In genomic region chr11:132839226-132839625, GRCh38 we compare ENCODE assay signal across 21 cellular contexts.
"Had no signal": no experiment of that assay in that cellular context is flagged by ENCODE, and none has a peak within 500 bp of the region (broad histone marks: within the 10 kb centered on the region; RNA-seq: fewer than 3 reads in every experiment).

No MANE protein-coding gene starts in this region.

- H3K36me3 ChIP-seq: left ventricle myocardium inferior, neutrophil, pancreas, right atrium auricular region, spleen, thyroid gland, upper lobe of right lung had no signal

- H3K4me3 ChIP-seq: left ventricle myocardium inferior, pancreas, psoas muscle, right atrium auricular region, spleen, thyroid gland, upper lobe of right lung had no signal

- H3K9me3 ChIP-seq: left ventricle myocardium inferior, neutrophil, pancreas, psoas muscle, right atrium auricular region, thyroid gland, upper lobe of right lung had no signal

- H3K4me1 ChIP-seq: foreskin keratinocyte, left ventricle myocardium inferior, pancreas, psoas muscle, right atrium auricular region, spleen, thyroid gland, upper lobe of right lung had no signal

- FAIRE-seq: endometrium, pancreas, TTC549 had no signal

- H3K27me3 ChIP-seq: foreskin keratinocyte, neutrophil, pancreas, right atrium auricular region, spleen, thyroid gland, upper lobe of right lung had no signal

- DNase-seq: activated CD4-positive, alpha-beta T cell treated with anti-CD3 and anti-CD28 coated beads for 1 hour; activated CD4-positive, alpha-beta T cell treated with anti-CD3 and anti-CD28 coated beads, Interleukin-2, amount 50 U/mL, for 1 hour; activated CD8-positive, alpha-beta T cell treated with anti-CD3 and anti-CD28 coated beads, Interleukin-2, amount 10 ng/mL, durations not matched to agents 7 days and 5 days; activated T-cell treated with anti-CD3 and anti-CD28 coated beads, Interleukin-2, amount 50 U/mL, for 1 hour; cerebellar nuclear complex; cortex of kidney; foreskin keratinocyte; immature natural killer cell; kidney glomerular epithelial cell; left ventricle myocardium inferior; pancreas; psoas muscle; spleen; stimulated activated CD4-positive, alpha-beta T cell treated with anti-CD3 and anti-CD28 coated beads, Interleukin-4, amount 100 ng/mL, for 24 hours; stimulated activated naive CD4-positive, alpha-beta T cell treated with Interleukin-2 at 50 U/mL for 16 hours; thyroid gland; upper lobe of right lung had no signal

- H3K27ac ChIP-seq: foreskin keratinocyte, left ventricle myocardium inferior, neutrophil, pancreas, psoas muscle, right atrium auricular region, thyroid gland, upper lobe of right lung had no signal
